Comparison of ENCODE assay signal across 8 cellular contexts in the genomic region with DNA sequence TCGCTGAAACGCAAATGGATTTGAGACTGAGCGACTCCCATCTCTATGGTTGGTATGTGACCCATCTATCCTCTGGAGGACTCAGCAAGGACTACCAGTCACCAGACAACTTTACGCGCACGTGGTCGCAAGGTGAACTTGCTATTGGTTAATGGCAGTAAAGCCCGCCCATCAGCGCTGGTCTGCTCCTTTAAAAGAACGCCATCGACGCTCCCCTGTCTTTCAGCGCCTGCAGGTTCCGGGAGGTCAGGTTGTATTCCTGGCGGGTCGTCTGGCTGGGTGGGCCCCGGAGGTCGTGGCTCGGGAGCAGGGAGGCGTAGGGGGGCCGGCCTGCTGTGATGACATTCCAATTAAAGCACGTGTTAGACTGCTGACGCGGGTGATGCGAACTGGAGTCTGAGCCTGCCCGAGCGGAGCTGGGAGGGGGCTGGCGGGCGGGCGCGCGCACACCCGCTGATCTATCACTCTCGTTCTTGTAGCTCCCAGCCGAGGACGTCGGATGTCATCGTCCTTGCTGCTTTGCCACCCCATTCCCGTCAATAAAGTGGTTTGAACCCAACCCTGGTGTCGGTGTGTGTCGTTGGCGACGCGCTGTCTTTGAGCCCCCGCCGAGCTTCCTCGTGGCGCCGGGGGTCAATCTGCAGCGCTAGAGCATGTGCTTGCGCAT. TPM values are rescaled to one million over a fixed set of nuclear protein-coding genes. Genes with fewer than 3 reads are reported as not detected.
DNase-seq lines count a peak whose midpoint lies in the region; ATAC-seq and TF ChIP-seq lines count a peak whose summit lies in the region.

No MANE protein-coding gene starts in this region.

- no peaks in the 10 kb centered on the region for H3K27me3 Mint-ChIP-seq in activated T-helper 17 cell treated with anti-CD3 and anti-CD28 coated beads, Interleukin-2, amount 50 U/mL, for 72 hours
- H3K27me3 Mint-ChIP-seq in natural killer cell (ENCODE audit: low read depth in 2 of 2) = no peaks in the 10 kb centered on the region

- no peak overlapping the region for H3K4me3 Mint-ChIP-seq in activated T-helper 17 cell treated with anti-CD3 and anti-CD28 coated beads, Interleukin-2, amount 50 U/mL, for 72 hours
- no peak overlapping the region for H3K4me3 Mint-ChIP-seq in natural killer cell

- intact Hi-C loops in natural killer cell (cut with micrococcal nuclease) = loop anchor here (1.0 to 5.0 kb wide), 3 partner anchors 116 to 229 kb away; partner anchors contain the start of gene GH1

- H3K4me1 Mint-ChIP-seq in activated T-helper 17 cell treated with anti-CD3 and anti-CD28 coated beads, Interleukin-2, amount 50 U/mL, for 72 hours = peaks cover 15% of the 10 kb centered on the region
- peaks cover 0 to 8% of the 10 kb centered on the region in 2 donors for H3K4me1 Mint-ChIP-seq in natural killer cell

- no peak overlapping the region for H3K27ac Mint-ChIP-seq in activated T-helper 17 cell treated with anti-CD3 and anti-CD28 coated beads, Interleukin-2, amount 50 U/mL, for 72 hours
- no peak overlapping the region for H3K27ac Mint-ChIP-seq in natural killer cell

- no peaks in the 10 kb centered on the region for H3K9me3 Mint-ChIP-seq in activated T-helper 17 cell treated with anti-CD3 and anti-CD28 coated beads, Interleukin-2, amount 50 U/mL, for 72 hours
- H3K9me3 Mint-ChIP-seq in natural killer cell = no peaks in the 10 kb centered on the region

- H3K4me3 ChIP-seq in LNCaP clone FGC (ENCODE audit: low read depth, low read length) (peak overlapping the region; percentile 92), fibroblast of the aortic adventitia (ENCODE audit: low read depth, low read length) (peak overlapping the region; percentile 87)

- ATAC-seq in activated T-helper 17 cell treated with anti-CD3 and anti-CD28 coated beads, Interleukin-2, amount 50 U/mL, for 72 hours (replicated peaks) = peak; percentile 99
- ATAC-seq in natural killer cell = peak; percentile 94 to 100 (median 97)

- peak; percentile 99 for DNase-seq in ELF-1 (ENCODE audit: low read depth, low spot score)
- DNase-seq in H4 (ENCODE audit: low spot score) = peak; percentile 100
- peak; percentile 100 for DNase-seq in LNCaP clone FGC (ENCODE audit: low read depth)
- DNase-seq in RPMI7951 (ENCODE audit: low read depth) = peak; percentile 99
- DNase-seq in fibroblast of the aortic adventitia (ENCODE audit: low read depth) = peak; percentile 100
- peak; percentile 86 for DNase-seq in natural killer cell
- peak; percentile 93 to 97 (median 96) for DNase-seq in stimulated activated naive CD4-positive, alpha-beta T cell (lab: John Stamatoyannopoulos, UW)

- TF ChIP-seq CTCF in LNCaP clone FGC (IDR thresholded peaks at IDR 0.05; ENCODE audit: control insufficient read depth, extremely low read depth, insufficient read depth) = no peak
- TF ChIP-seq CTCF in fibroblast of the aortic adventitia (IDR thresholded peaks at IDR 0.05; ENCODE audit: insufficient read depth, low read length) = no peak
- TF ChIP-seq CTCF in natural killer cell (IDR thresholded peaks at IDR 0.05) = no peak

- peaks cover 12% of the 10 kb centered on the region for H3K36me3 Mint-ChIP-seq in activated T-helper 17 cell treated with anti-CD3 and anti-CD28 coated beads, Interleukin-2, amount 50 U/mL, for 72 hours (ENCODE audit: low read depth)
- H3K36me3 Mint-ChIP-seq in natural killer cell = no peaks in the 10 kb centered on the region

RNA-seq across cellular contexts. Expression of gene ERN1, which starts 15.9 kb away (rescaled TPM):
- 1.2 and 2.7 TPM in 2 replicates for total RNA-seq in H4 (2014; rRNA removed; shearing (Covaris generic))
- total RNA-seq in RPMI7951 (2014; rRNA removed; shearing (Covaris generic)) = 3.4 and 6.0 TPM in 2 replicates
- 10 to 100 TPM; 42.2 to 93.3 TPM for total RNA-seq in activated T-helper 17 cell treated with anti-CD3 and anti-CD28 coated beads, Interleukin-2, amount 50 U/mL, for 72 hours
- total RNA-seq in fibroblast of the aortic adventitia (ENCODE audit: low replicate concordance) (11.6 and 13.3 TPM in 2 replicates), natural killer cell (10 to 100 TPM; 52.9 to 90.5 (median 67.2) TPM)

Comparison
In these comparisons a context has a peak if more than half of its experiments do, and no peak if none do; other contexts are left out.
1. Peak in every context shown above with its lines: DNase-seq, ATAC-seq and H3K4me3 ChIP-seq.